Comparison of ENCODE assay signal across 21 cellular contexts in genomic region chrX:49862093-49862492, GRCh38. TPM values are rescaled to one million over a fixed set of nuclear protein-coding genes. Genes with fewer than 3 reads are reported as not detected.
DNase-seq lines count a peak whose midpoint lies in the region; ATAC-seq, FAIRE-seq and TF ChIP-seq lines count a peak whose summit lies in the region.
"Had no signal": no experiment of that assay in that cellular context is flagged by ENCODE, and none has a peak within 500 bp of the region (broad histone marks: within the 10 kb centered on the region; RNA-seq: fewer than 3 reads in every experiment).

No MANE protein-coding gene starts in this region.

- no peaks in the 10 kb centered on the region for H4K20me1 ChIP-seq in K562 (replicated peaks; ENCODE audit: control insufficient read depth, insufficient read depth, low read length)

- no peaks in the 10 kb centered on the region for H3K9me1 ChIP-seq in K562 (ENCODE audit: control insufficient read depth, insufficient read depth, low read length)

- TF ChIP-seq EP300 in K562 (IDR thresholded peaks at IDR 0.05; ENCODE audit: low read length) = peak; percentile 50; the same call in 1 of the 2 replicates

- H3K36me3 Mint-ChIP-seq in Caco-2 (ENCODE audit: insufficient read depth, unreplicated experiment) (no peaks in the 10 kb centered on the region), natural killer cell (no peaks in the 10 kb centered on the region)

- no peak overlapping the region for H3K27ac ChIP-seq in K562 (ENCODE audit: extremely low read depth, low read depth, low read length)
- H3K27ac ChIP-seq in right lobe of liver = no peak overlapping the region
- H3K27ac ChIP-seq: 22Rv1, A549, C4-2B, GM23248 had no signal

- CTCF ChIA-PET in Caco-2 (lab: Charles Lee) (no interaction called here), K562 (lab: Yijun Ruan, JAX; ENCODE audit: low intra/inter-chr PET ratio) (no interaction called here)

- H3K9me3 ChIP-seq in Caco-2 (no peaks in the 10 kb centered on the region), K562 (replicated peaks; ENCODE audit: control insufficient read depth, insufficient read depth, low read depth, low read length) (no peaks in the 10 kb centered on the region), right lobe of liver (no peaks in the 10 kb centered on the region)
- H3K9me3 ChIP-seq: A549, HAP-1 had no signal

- no peak for TF ChIP-seq RAD21 in K562 (CRISPR knock-in tag; conservative IDR thresholded peaks at IDR 0.05 in 1 of 2, IDR thresholded peaks at IDR 0.05 in 1 of 2)

- peak overlapping the region; percentile 32; the same call in 1 of the 2 replicates for H3K4me2 ChIP-seq in K562 (ENCODE audit: insufficient read depth, low read length)
- H3K4me2 ChIP-seq: A549 had no signal

- DNase-seq in NCI-H1092 treated with DMSO at 0.1 percent for 48 hours (lab: John Stamatoyannopoulos, UW) = peak; percentile 9
- DNase-seq in NCI-H1092 (lab: John Stamatoyannopoulos, UW) = no peak
- DNase-seq in Caco-2 = peak; percentile 31 to 57
- peak; percentile 19 to 54 (median 30) for DNase-seq in K562 (ENCODE audit: extremely low read depth in 1 of 4, low spot score in 3 of 4)
- DNase-seq in right lobe of liver = no peak
- no peak for DNase-seq in natural killer cell
- DNase-seq: AML-193; Calu3; CD4-positive, alpha-beta T cell; GM23248 had no signal

- TF ChIP-seq POLR2A in K562 (conservative IDR thresholded peaks at IDR 0.05) = no peak
- TF ChIP-seq POLR2A in right lobe of liver (IDR thresholded peaks at IDR 0.05) = no peak

- FAIRE-seq in K562 (lab: Jason Lieb, UNC) = peak; percentile 73
- FAIRE-seq: A549, G401.6, GM12891, GM18507 had no signal

- H3K27ac Mint-ChIP-seq in Caco-2 (ENCODE audit: unreplicated experiment) (peak overlapping the region; percentile 64), natural killer cell (no peak overlapping the region)
- H3K27ac Mint-ChIP-seq: CD4-positive, alpha-beta T cell had no signal

- H3K4me3 ChIP-seq in Caco-2 (ENCODE audit: low read depth, low read length) (no peak overlapping the region), K562 (no peak overlapping the region), right lobe of liver (no peak overlapping the region)
- H3K4me3 ChIP-seq: A549, GM23248, HAP-1 had no signal

- TF ChIP-seq CTCF in Caco-2 (IDR thresholded peaks at IDR 0.05; ENCODE audit: insufficient read depth in 1 of 2, low read depth in 1 of 2, low read length in 1 of 2, severe bottlenecking in 1 of 2, unreplicated experiment in 1 of 2) (no peak), K562 (IDR thresholded peaks at IDR 0.05 in 2 of 3, conservative IDR thresholded peaks at IDR 0.05 in 1 of 3; ENCODE audit: insufficient read depth in 2 of 3, low read depth in 1 of 3, low read length in 3 of 3) (no peak), right lobe of liver (IDR thresholded peaks at IDR 0.05) (no peak), natural killer cell (IDR thresholded peaks at IDR 0.05) (no peak)

- H3K9ac ChIP-seq in K562 (ENCODE audit: insufficient read depth in 1 of 2, low read depth in 2 of 2, low read length in 2 of 2) = peak overlapping the region in 1 of 2 experiments; percentile 17; a peak in 1 of 4 replicates
- H3K9ac ChIP-seq: GM23248 had no signal

- H3K4me1 ChIP-seq in Caco-2 (peaks cover 34% of the 10 kb centered on the region), K562 (replicated peaks in 1 of 2; ENCODE audit: control insufficient read depth in 2 of 2, insufficient read depth in 2 of 2, low read length in 2 of 2) (peaks cover 0 to 29% of the 10 kb centered on the region in 2 experiments; a peak in 2 of 5 replicates), right lobe of liver (no peaks in the 10 kb centered on the region)
- H3K4me1 ChIP-seq: A549, HAP-1 had no signal

- no peaks in the 10 kb centered on the region for H3K36me3 ChIP-seq in Caco-2 (ENCODE audit: control insufficient read depth, insufficient read depth, low read length)
- no peaks in the 10 kb centered on the region for H3K36me3 ChIP-seq in K562 (ENCODE audit: control insufficient read depth, insufficient read depth, low read length)
- H3K36me3 ChIP-seq in right lobe of liver = no peaks in the 10 kb centered on the region
- H3K36me3 ChIP-seq: HAP-1 had no signal

- H3K79me2 ChIP-seq in K562 (ENCODE audit: control insufficient read depth, insufficient read depth, low read length) = no peaks in the 10 kb centered on the region

- H3K27me3 ChIP-seq in Caco-2 (replicated peaks; ENCODE audit: control insufficient read depth, insufficient read depth, low read length) = no peaks in the 10 kb centered on the region
- no peaks in the 10 kb centered on the region for H3K27me3 ChIP-seq in K562 (ENCODE audit: control insufficient read depth in 2 of 2, insufficient read depth in 2 of 2, low read length in 2 of 2)
- H3K27me3 ChIP-seq in right lobe of liver = no peaks in the 10 kb centered on the region

- no TSS peak for BruUV-seq in Caco-2 (replicated peaks; lab: Mats Ljungman, UMichigan)
- no TSS peak for BruUV-seq in K562 (replicated peaks; lab: Mats Ljungman, UMichigan)

- no peak overlapping the region for H3K4me3 Mint-ChIP-seq in Caco-2 (ENCODE audit: unreplicated experiment)
- H3K4me3 Mint-ChIP-seq in natural killer cell = no peak overlapping the region
- H3K4me3 Mint-ChIP-seq: CD4-positive, alpha-beta T cell had no signal

- POLR2A ChIA-PET in Caco-2 (lab: Charles Lee) (no interaction called here), K562 (lab: Yijun Ruan, JAX) (no interaction called here)

- H3K9me3 Mint-ChIP-seq in Caco-2 (ENCODE audit: unreplicated experiment) = peaks cover 6% of the 10 kb centered on the region
- no peaks in the 10 kb centered on the region for H3K9me3 Mint-ChIP-seq in natural killer cell
- H3K9me3 Mint-ChIP-seq: CD4-positive, alpha-beta T cell had no signal

- intact Hi-C loops in Caco-2 (cut with micrococcal nuclease; ENCODE audit: unreplicated experiment) (no loop called here), K562 (cut with micrococcal nuclease) (no loop called here), right lobe of liver (cut with DNase I) (no loop called here), natural killer cell (cut with micrococcal nuclease) (no loop called here)

- ATAC-seq in K562 (peak; percentile 75), right lobe of liver (peak; percentile 88 to 95 (median 92)), HG03175 (IDR thresholded peaks at IDR 0.05; ENCODE audit: unreplicated experiment) (no peak), natural killer cell (no peak)
- ATAC-seq: A549 had no signal

- peaks cover 25% of the 10 kb centered on the region for H3K4me1 Mint-ChIP-seq in Caco-2 (ENCODE audit: low read depth, unreplicated experiment)
- no peaks in the 10 kb centered on the region for H3K4me1 Mint-ChIP-seq in natural killer cell

- in situ Hi-C loops in K562 (cut with MboI) = no loop called here

- H3K27me3 Mint-ChIP-seq in Caco-2 (ENCODE audit: insufficient read depth, unreplicated experiment) (no peaks in the 10 kb centered on the region), natural killer cell (ENCODE audit: low read depth in 2 of 2) (peaks cover 0 to 13% of the 10 kb centered on the region in 2 donors)

- H2AFZ ChIP-seq in K562 (ENCODE audit: low read depth, low read length) = no peak overlapping the region
- H2AFZ ChIP-seq: GM23248 had no signal

TF ChIP-seq in K562, 482 proteins besides CTCF, POLR2A, EP300 and RAD21 (continues in another document):
- peak; percentile 85 for TF ChIP-seq ARID1B (IDR thresholded peaks at IDR 0.05)
- no peak for TF ChIP-seq BRD4 (IDR thresholded peaks at IDR 0.05)
- no peak for TF ChIP-seq MCM2 (IDR thresholded peaks at IDR 0.05; ENCODE audit: low read depth)
- no peak for TF ChIP-seq KLF6 (CRISPR knock-in tag; IDR thresholded peaks at IDR 0.05; ENCODE audit: borderline replicate concordance)

RNA-seq across cellular contexts. Expression of gene USP27X, which starts 17.2 kb away (rescaled TPM):
- total RNA-seq in Caco-2 (2022) (11.6 and 13.5 TPM in 2 replicates), K562 (2014; rRNA removed) (0.82 and 1.8 TPM in 2 replicates), K562 (2014; rRNA removed; fragmentation: Illumina TruSeq; extraction: Trizol) (1.6 and 2.1 TPM in 2 replicates), K562 (2015; rRNA removed; fragmentation: Illumina TruSeq; extraction: Trizol) (1.3 and 1.7 TPM in 2 replicates), K562 (2021) (1.9 and 2.7 TPM in 2 replicates), right lobe of liver (1 to 10 TPM in 4 of 6 experiments, under 1 TPM in 2; 0.68 to 1.5 (median 1.2) TPM), natural killer cell (1 to 10 TPM; 1.7 to 2.4 (median 2.0) TPM)
- total RNA-seq in K562 (2011; cell fraction: chromatin; rRNA removed; ENCODE audit: low replicate concordance) = 3.8 and 4.9 TPM in 2 replicates
- total RNA-seq in K562 (2011; cell fraction: nucleolus; rRNA removed) = 3.4 and 4.0 TPM in 2 replicates
- total RNA-seq in K562 (2011; cell fraction: nucleoplasm; rRNA removed) = 2.5 and 3.2 TPM in 2 replicates
- polyA plus RNA-seq in K562 (2011; rRNA removed) (2.3 and 4.7 TPM in 2 replicates), K562 (2014; fragmentation: Illumina TruSeq; extraction: Trizol) (3.8 and 4.0 TPM in 2 replicates), K562 (2014; fragmentation: Nextera tagmentation; extraction: Ambion mirVana) (under 1 TPM; 0.15 TPM), K562 (2014; rRNA removed) (1.2 and 2.1 TPM in 2 replicates)
- 1.8 and 4.2 TPM in 2 replicates for polyA plus RNA-seq in K562 (2011; cell fraction: cytosol; rRNA removed)
- 1.1 and 1.9 TPM in 2 replicates for polyA plus RNA-seq in K562 (2011; cell fraction: nucleus; rRNA removed)
- polyA plus RNA-seq in K562 (2012) = 2.4 and 3.0 TPM in 2 replicates
- polyA minus RNA-seq in K562 (2011; rRNA and poly(A)+ RNA removed) = 4.2 and 7.8 TPM in 2 replicates
- 1.9 and 2.6 TPM in 2 replicates for polyA minus RNA-seq in K562 (2011; cell fraction: cytosol; rRNA and poly(A)+ RNA removed)
- 1.6 and 2.8 TPM in 2 replicates for polyA minus RNA-seq in K562 (2011; cell fraction: nucleus; rRNA and poly(A)+ RNA removed)

RNA-seq across cellular contexts. Expression of gene PAGE4, which starts 33.0 kb away (rescaled TPM):
- total RNA-seq in Caco-2 (2022) (22.4 and 31.2 TPM in 2 replicates), K562 (2014; rRNA removed) (1.7 and 2.4 TPM in 2 replicates), K562 (2014; rRNA removed; fragmentation: Illumina TruSeq; extraction: Trizol) (2.8 and 3.9 TPM in 2 replicates), K562 (2015; rRNA removed; fragmentation: Illumina TruSeq; extraction: Trizol) (2.2 and 3.7 TPM in 2 replicates), K562 (2021) (1.1 and 1.3 TPM in 2 replicates), right lobe of liver (under 1 TPM in 1 of 6 experiments, not detected in 5; 0.98 TPM), natural killer cell (not detected)
- not detected in 2 replicates for total RNA-seq in K562 (2011; cell fraction: chromatin; rRNA removed; ENCODE audit: low replicate concordance)
- not detected in 2 replicates for total RNA-seq in K562 (2011; cell fraction: nucleolus; rRNA removed)
- not detected in 2 replicates for total RNA-seq in K562 (2011; cell fraction: nucleoplasm; rRNA removed)
- polyA plus RNA-seq in K562 (2011; rRNA removed) (0.99 and 1.2 TPM in 2 replicates), K562 (2014; fragmentation: Illumina TruSeq; extraction: Trizol) (4.9 and 5.3 TPM in 2 replicates), K562 (2014; fragmentation: Nextera tagmentation; extraction: Ambion mirVana) (1 to 10 TPM; 6.7 to 8.0 TPM), K562 (2014; rRNA removed) (4.0 and 6.4 TPM in 2 replicates)
- polyA plus RNA-seq in K562 (2011; cell fraction: cytosol; rRNA removed) = 0.46 TPM in 1 of 2 replicates, not detected in the other
- not detected in 2 replicates for polyA plus RNA-seq in K562 (2011; cell fraction: nucleus; rRNA removed)
- polyA plus RNA-seq in K562 (2012) = 4.9 and 6.0 TPM in 2 replicates
- polyA minus RNA-seq in K562 (2011; rRNA and poly(A)+ RNA removed) = not detected in 2 replicates
- not detected in 2 replicates for polyA minus RNA-seq in K562 (2011; cell fraction: cytosol; rRNA and poly(A)+ RNA removed)
- polyA minus RNA-seq in K562 (2011; cell fraction: nucleus; rRNA and poly(A)+ RNA removed) = not detected in 2 replicates
- total RNA-seq: Calu3; CD4-positive, alpha-beta T cell; GM23248; H4; HT-29 had no signal
- polyA plus RNA-seq: A549, BJ, GM23248 had no signal

Comparison
In these comparisons a context has a peak if more than half of its experiments do, and no peak if none do; other contexts are left out.
1. DNase-seq: peak in NCI-H1092 treated with DMSO at 0.1 percent for 48 hours (single experiment), Caco-2 (2 of 2) and K562 (4 of 4); none in NCI-H1092 (single experiment), right lobe of liver (0 of 3) and natural killer cell (single experiment).
2. ATAC-seq: peak in K562 (single experiment) and right lobe of liver (4 of 4); none in HG03175 (single experiment) and natural killer cell (0 of 3).